ENCODE assay signal across 7 cellular contexts in the genomic region with DNA sequence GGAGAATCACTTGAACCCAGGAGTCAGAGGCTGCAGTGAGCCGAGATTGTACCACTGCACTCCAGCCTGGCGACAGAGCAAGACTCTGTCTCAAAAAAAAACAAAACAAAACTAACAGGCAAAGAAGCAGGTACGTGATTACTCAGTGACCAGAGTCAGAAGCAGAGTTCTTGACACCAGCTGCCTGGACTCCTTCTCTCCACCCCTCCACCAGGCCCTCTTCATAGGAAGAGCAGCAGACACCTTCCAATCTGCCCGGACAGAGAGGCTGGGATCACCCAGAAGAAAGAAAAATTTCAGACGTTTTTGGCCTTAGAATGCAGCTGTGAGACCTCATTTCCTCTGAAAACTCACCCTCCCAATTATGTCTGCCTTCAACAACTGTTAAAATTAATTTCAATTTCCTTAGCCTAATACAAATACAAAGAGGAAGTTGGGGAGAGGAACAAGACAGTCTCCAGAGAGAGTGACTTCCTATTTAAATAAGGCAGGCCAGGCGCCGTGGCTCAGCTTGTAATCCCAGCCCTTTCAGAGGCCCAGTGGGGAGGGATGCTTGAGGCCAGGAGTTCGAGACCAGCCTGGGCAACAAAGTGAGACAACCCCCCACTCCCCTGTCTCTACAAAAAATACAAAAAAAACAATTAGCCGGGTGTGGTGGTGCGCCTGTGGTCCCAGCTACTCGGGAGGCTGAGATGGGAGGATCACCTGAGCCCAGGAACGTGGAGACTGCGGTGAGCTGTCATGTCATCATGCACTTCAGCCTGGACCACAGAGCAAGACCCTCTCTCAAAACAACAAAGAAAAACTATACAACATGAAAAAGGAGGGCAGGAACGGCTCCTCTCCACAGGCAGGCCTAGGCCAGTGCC. TPM values are rescaled to one million over a fixed set of nuclear protein-coding genes. Genes with fewer than 3 reads are reported as not detected.
A peak's percentile ranks its signal among the peaks of the same experiment; 100 is the strongest.
DNase-seq lines count a peak whose midpoint lies in the region; ATAC-seq and TF ChIP-seq lines count a peak whose summit lies in the region.

No MANE protein-coding gene starts in this region.

- peak overlapping the region; percentile 76 for H3K27ac ChIP-seq in OCI-LY7 (ENCODE audit: low read depth, low read length, poor library complexity, severe bottlenecking)
- no peak overlapping the region for H3K27ac ChIP-seq in duodenal mucosa (ENCODE audit: low read depth, low read length)

- POLR2A ChIA-PET in OCI-LY7 (lab: Charles Lee), result no interaction called here

- CTCF ChIA-PET in OCI-LY7 (lab: Charles Lee; ENCODE audit: unreplicated experiment), result no interaction called here

- peak overlapping the region; percentile 98 for H3K4me2 ChIP-seq in OCI-LY7 (ENCODE audit: low read length)

- peak overlapping the region; percentile 48 to 69 for H3K9ac ChIP-seq in duodenal mucosa (ENCODE audit: low read depth in 1 of 2, low read length in 2 of 2)

- H3K36me3 ChIP-seq in OCI-LY7 (ENCODE audit: insufficient read depth, low read length) (peaks cover 3% of the 10 kb centered on the region; the same call in 1 of the 2 replicates), duodenal mucosa (ENCODE audit: control insufficient read depth in 1 of 2, insufficient read depth in 2 of 2, low read length in 2 of 2) (no peaks in the 10 kb centered on the region)

- peaks cover 24% of the 10 kb centered on the region for H3K4me1 ChIP-seq in OCI-LY7 (ENCODE audit: insufficient read depth, low read length, poor library complexity, severe bottlenecking)
- H3K4me1 ChIP-seq in duodenal mucosa (ENCODE audit: control insufficient read depth in 1 of 2, insufficient read depth in 2 of 2, low read length in 2 of 2), result peaks cover 20 to 32% of the 10 kb centered on the region in 2 donors

- H3K27me3 Mint-ChIP-seq in natural killer cell (ENCODE audit: low read depth in 2 of 2), result no peaks in the 10 kb centered on the region

- H3K9me3 ChIP-seq in OCI-LY7 (ENCODE audit: low read length), result no peaks in the 10 kb centered on the region
- no peaks in the 10 kb centered on the region for H3K9me3 ChIP-seq in duodenal mucosa (ENCODE audit: control insufficient read depth in 1 of 2, low read length in 2 of 2)

- ATAC-seq in GM21576 (IDR thresholded peaks at IDR 0.05; ENCODE audit: unreplicated experiment), result peak; percentile 32
- no peak for ATAC-seq in natural killer cell

- no peaks in the 10 kb centered on the region for H3K9me3 Mint-ChIP-seq in natural killer cell

- TF ChIP-seq CTCF in OCI-LY7 (conservative IDR thresholded peaks at IDR 0.05; ENCODE audit: low read length) (no peak), natural killer cell (IDR thresholded peaks at IDR 0.05) (no peak)

- BruUV-seq in OCI-LY7 (replicated peaks; lab: Mats Ljungman, UMichigan), result no TSS peak

- H3K36me3 Mint-ChIP-seq in natural killer cell, result no peaks in the 10 kb centered on the region

- intact Hi-C loops in OCI-LY7 (cut with micrococcal nuclease; ENCODE audit: unreplicated experiment), result loop anchor here (1.0 kb wide), 1 partner anchor 37 kb away; no protein-coding TSS in a partner anchor
- intact Hi-C loops in natural killer cell (cut with micrococcal nuclease), result loop anchor here (5.0 kb wide), 2 partner anchors 37 to 82 kb away; partner anchors contain the start of genes RBFA and TXNL4A

- no peaks in the 10 kb centered on the region for H3K79me2 ChIP-seq in OCI-LY7 (ENCODE audit: insufficient read depth, low read depth, low read length)

- peaks cover 27 to 36% of the 10 kb centered on the region in 2 donors for H3K4me1 Mint-ChIP-seq in natural killer cell

- H3K27ac Mint-ChIP-seq in natural killer cell, result peak overlapping the region; percentile 76 to 79

- DNase-seq in OCI-LY7 (ENCODE audit: low spot score), result peak; percentile 76
- no peak for DNase-seq in natural killer cell
- no peak for DNase-seq in NCI-H510A (lab: John Stamatoyannopoulos, UW)
- DNase-seq in H4 (ENCODE audit: low spot score), result no peak
- no peak for DNase-seq in hippocampal formation (lab: John Stamatoyannopoulos, UW)

- H3K4me3 ChIP-seq in OCI-LY7 (ENCODE audit: low read depth, low read length, poor library complexity, severe bottlenecking), result peak overlapping the region; percentile 77
- peak overlapping the region; percentile 73 to 74 for H3K4me3 ChIP-seq in duodenal mucosa (ENCODE audit: low read depth in 1 of 2, low read length in 2 of 2)

- H3K4me3 Mint-ChIP-seq in natural killer cell, result peak overlapping the region; percentile 90

- H3K27me3 ChIP-seq in duodenal mucosa (ENCODE audit: control insufficient read depth in 1 of 2, insufficient read depth in 2 of 2, low read length in 2 of 2), result no peaks in the 10 kb centered on the region

- H4K20me1 ChIP-seq in OCI-LY7 (ENCODE audit: insufficient read depth, low read length), result peaks cover 5% of the 10 kb centered on the region; the same call in 1 of the 2 replicates

- H3K9me2 ChIP-seq in OCI-LY7 (ENCODE audit: insufficient read depth, low read length), result no peaks in the 10 kb centered on the region

- no peak overlapping the region for H2AFZ ChIP-seq in OCI-LY7 (ENCODE audit: low read length)

RNA-seq across cellular contexts. Expression of gene SLC66A2, which starts 1.6 kb away (rescaled TPM):
- total RNA-seq in OCI-LY7 (2014; rRNA removed; shearing (Covaris generic)), result 14.5 and 16.5 TPM in 2 replicates
- total RNA-seq in OCI-LY7 (2022) (15.1 and 17.9 TPM in 2 replicates), natural killer cell (10 to 100 TPM; 51.2 to 62.4 (median 54.1) TPM)
- total RNA-seq in H4 (2014; rRNA removed; shearing (Covaris generic)), result 17.4 and 25.6 TPM in 2 replicates

RNA-seq across cellular contexts. Expression of gene HSBP1L1, which starts 14.6 kb away (rescaled TPM):
- not detected in 2 replicates for total RNA-seq in OCI-LY7 (2014; rRNA removed; shearing (Covaris generic))
- total RNA-seq in OCI-LY7 (2022) (not detected in 2 replicates), natural killer cell (10 to 100 TPM; 11.7 to 16.1 (median 13.8) TPM)
- 16.9 and 26.2 TPM in 2 replicates for total RNA-seq in H4 (2014; rRNA removed; shearing (Covaris generic))

RNA-seq across cellular contexts. Expression of gene TXNL4A, which starts 38.6 kb away (rescaled TPM):
- 44.7 and 45.9 TPM in 2 replicates for total RNA-seq in OCI-LY7 (2014; rRNA removed; shearing (Covaris generic))
- 91.4 and 95.0 TPM in 2 replicates for total RNA-seq in OCI-LY7 (2022)
- 10 to 100 TPM; 63.2 to 69.1 (median 66.4) TPM for total RNA-seq in natural killer cell
- total RNA-seq in H4 (2014; rRNA removed; shearing (Covaris generic)), result 144 and 146 TPM in 2 replicates

Comparison
In these comparisons a context has a peak if more than half of its experiments do, and no peak if none do; other contexts are left out.
1. RNA of gene HSBP1L1, which starts 14.6 kb away (total RNA-seq): 16.9 to 26.2 TPM in H4 and 11.7 to 16.1 TPM in natural killer cell; not detected in OCI-LY7; every median in the first group is over 10 times any median in the second.